ENCODE assay signal across 8 cellular contexts in genomic region chr12:113359939-113360748, GRCh38. TPM values are rescaled to one million over a fixed set of nuclear protein-coding genes. Genes with fewer than 3 reads are reported as not detected.
DNase-seq lines count a peak whose midpoint lies in the region; ATAC-seq and TF ChIP-seq lines count a peak whose summit lies in the region.

No MANE protein-coding gene starts in this region.

- no peaks in the 10 kb centered on the region for H3K27me3 Mint-ChIP-seq in activated CD4-positive, alpha-beta T cell treated with anti-CD3 and anti-CD28 coated beads, Interleukin-2, amount 10 ng/mL, durations not matched to agents 24 days and 14 days
- no peaks in the 10 kb centered on the region for H3K27me3 Mint-ChIP-seq in activated B cell treated with CpG ODN at 0.5 μM for 24 hours
- peaks cover 6% of the 10 kb centered on the region for H3K27me3 Mint-ChIP-seq in glutamatergic neuron (ENCODE audit: unreplicated experiment)

- intact Hi-C loops in activated CD4-positive, alpha-beta T cell treated with anti-CD3 and anti-CD28 coated beads, Interleukin-2, amount 10 ng/mL, durations not matched to agents 24 days and 14 days (cut with micrococcal nuclease): loop anchor here (5.0 kb wide), 1 partner anchor 138 kb away; the partner anchor contains the start of gene TPCN1
- intact Hi-C loops in activated B cell treated with CpG ODN at 0.5 μM for 24 hours (cut with micrococcal nuclease): loop anchor here (2.0 kb wide), 1 partner anchor 63 kb away; the partner anchor contains the start of gene SDSL

- no peak for DNase-seq in activated CD4-positive, alpha-beta T cell treated with anti-CD3 and anti-CD28 coated beads, Interleukin-2, amount 10 ng/mL, durations not matched to agents 24 days and 14 days
- DNase-seq in activated CD4-positive, alpha-beta T cell treated with anti-CD3 and anti-CD28 coated beads, Interleukin-2, amount 50 U/mL, for 1 hour: no peak
- DNase-seq in activated B cell treated with CpG ODN at 0.5 μM for 24 hours: no peak
- no peak for DNase-seq in glutamatergic neuron
- DNase-seq in substantia nigra (lab: John Stamatoyannopoulos, UW): peak in 2 of 49 donors; percentile 10 to 35
- DNase-seq in dermis blood vessel endothelial cell: no peak
- DNase-seq in SW 1271 (lab: John Stamatoyannopoulos, UW): no peak
- DNase-seq in NCI-H1694 treated with DMSO at 0.1 percent for 48 hours (lab: John Stamatoyannopoulos, UW): no peak

- H3K4me1 Mint-ChIP-seq in activated CD4-positive, alpha-beta T cell treated with anti-CD3 and anti-CD28 coated beads, Interleukin-2, amount 10 ng/mL, durations not matched to agents 24 days and 14 days: peaks cover 16% of the 10 kb centered on the region
- H3K4me1 Mint-ChIP-seq in activated B cell treated with CpG ODN at 0.5 μM for 24 hours (peaks cover 11% of the 10 kb centered on the region), glutamatergic neuron (ENCODE audit: low read depth, unreplicated experiment) (peaks cover 10% of the 10 kb centered on the region)

- ATAC-seq in activated B cell treated with CpG ODN at 0.5 μM for 24 hours (ENCODE audit: low read depth): no peak

- H3K4me3 Mint-ChIP-seq in activated CD4-positive, alpha-beta T cell treated with anti-CD3 and anti-CD28 coated beads, Interleukin-2, amount 10 ng/mL, durations not matched to agents 24 days and 14 days: peak overlapping the region; percentile 29
- no peak overlapping the region for H3K4me3 Mint-ChIP-seq in activated B cell treated with CpG ODN at 0.5 μM for 24 hours
- H3K4me3 Mint-ChIP-seq in glutamatergic neuron (ENCODE audit: unreplicated experiment): peak overlapping the region; percentile 99

- CTCF ChIA-PET in activated B cell treated with CpG ODN at 0.5 μM for 24 hours (lab: Charles Lee): no interaction called here

- TF ChIP-seq CTCF in activated B cell treated with CpG ODN at 0.5 μM for 24 hours (IDR thresholded peaks at IDR 0.05): no peak
- peak; percentile 38 for TF ChIP-seq CTCF in glutamatergic neuron (IDR thresholded peaks at IDR 0.05; ENCODE audit: partially characterized antibody, unreplicated experiment)

- H3K36me3 Mint-ChIP-seq in activated CD4-positive, alpha-beta T cell treated with anti-CD3 and anti-CD28 coated beads, Interleukin-2, amount 10 ng/mL, durations not matched to agents 24 days and 14 days (ENCODE audit: low read depth): no peaks in the 10 kb centered on the region
- H3K36me3 Mint-ChIP-seq in activated B cell treated with CpG ODN at 0.5 μM for 24 hours (ENCODE audit: low read depth) (peaks cover 7% of the 10 kb centered on the region), glutamatergic neuron (ENCODE audit: unreplicated experiment) (peaks cover 5% of the 10 kb centered on the region)

- no peaks in the 10 kb centered on the region for H3K9me3 Mint-ChIP-seq in activated CD4-positive, alpha-beta T cell treated with anti-CD3 and anti-CD28 coated beads, Interleukin-2, amount 10 ng/mL, durations not matched to agents 24 days and 14 days
- H3K9me3 Mint-ChIP-seq in activated B cell treated with CpG ODN at 0.5 μM for 24 hours: no peaks in the 10 kb centered on the region
- peaks cover 4% of the 10 kb centered on the region for H3K9me3 Mint-ChIP-seq in glutamatergic neuron (ENCODE audit: unreplicated experiment)

- POLR2A ChIA-PET in activated B cell treated with CpG ODN at 0.5 μM for 24 hours (lab: Charles Lee): no interaction called here

- H3K27ac ChIP-seq in substantia nigra (ENCODE audit: low read depth, low read length, poor library complexity, severe bottlenecking): peak overlapping the region; percentile 87

- no peak overlapping the region for H3K27ac Mint-ChIP-seq in activated CD4-positive, alpha-beta T cell treated with anti-CD3 and anti-CD28 coated beads, Interleukin-2, amount 10 ng/mL, durations not matched to agents 24 days and 14 days
- H3K27ac Mint-ChIP-seq in activated B cell treated with CpG ODN at 0.5 μM for 24 hours (peak overlapping the region; percentile 74), glutamatergic neuron (ENCODE audit: unreplicated experiment) (peak overlapping the region; percentile 98)

RNA-seq across cellular contexts. Expression of gene PLBD2, which starts 1.8 kb away (rescaled TPM):
- 16.0 and 16.3 TPM in 2 replicates for total RNA-seq in activated CD4-positive, alpha-beta T cell treated with anti-CD3 and anti-CD28 coated beads, Interleukin-2, amount 10 ng/mL, durations not matched to agents 24 days and 14 days
- total RNA-seq in activated B cell treated with CpG ODN at 0.5 μM for 24 hours (11.5 and 13.7 TPM in 2 replicates), glutamatergic neuron (ENCODE audit: unreplicated experiment) (85.7 TPM), dermis blood vessel endothelial cell (31.7 and 43.9 TPM in 2 replicates)

RNA-seq across cellular contexts. Expression of gene SLC8B1, which starts 25.2 kb away (rescaled TPM):
- total RNA-seq in activated CD4-positive, alpha-beta T cell treated with anti-CD3 and anti-CD28 coated beads, Interleukin-2, amount 10 ng/mL, durations not matched to agents 24 days and 14 days: 19.5 and 20.0 TPM in 2 replicates
- total RNA-seq in activated B cell treated with CpG ODN at 0.5 μM for 24 hours: 14.3 and 22.4 TPM in 2 replicates
- 27.9 TPM for total RNA-seq in glutamatergic neuron (ENCODE audit: unreplicated experiment)
- total RNA-seq in dermis blood vessel endothelial cell: 21.7 and 25.2 TPM in 2 replicates

RNA-seq across cellular contexts. Expression of gene SDS, which starts 43.5 kb away (rescaled TPM):
- not detected in 2 replicates for total RNA-seq in activated CD4-positive, alpha-beta T cell treated with anti-CD3 and anti-CD28 coated beads, Interleukin-2, amount 10 ng/mL, durations not matched to agents 24 days and 14 days
- total RNA-seq in activated B cell treated with CpG ODN at 0.5 μM for 24 hours: not detected in 2 replicates
- not detected for total RNA-seq in glutamatergic neuron (ENCODE audit: unreplicated experiment)
- not detected in 2 replicates for total RNA-seq in dermis blood vessel endothelial cell
